In the genomic region with DNA sequence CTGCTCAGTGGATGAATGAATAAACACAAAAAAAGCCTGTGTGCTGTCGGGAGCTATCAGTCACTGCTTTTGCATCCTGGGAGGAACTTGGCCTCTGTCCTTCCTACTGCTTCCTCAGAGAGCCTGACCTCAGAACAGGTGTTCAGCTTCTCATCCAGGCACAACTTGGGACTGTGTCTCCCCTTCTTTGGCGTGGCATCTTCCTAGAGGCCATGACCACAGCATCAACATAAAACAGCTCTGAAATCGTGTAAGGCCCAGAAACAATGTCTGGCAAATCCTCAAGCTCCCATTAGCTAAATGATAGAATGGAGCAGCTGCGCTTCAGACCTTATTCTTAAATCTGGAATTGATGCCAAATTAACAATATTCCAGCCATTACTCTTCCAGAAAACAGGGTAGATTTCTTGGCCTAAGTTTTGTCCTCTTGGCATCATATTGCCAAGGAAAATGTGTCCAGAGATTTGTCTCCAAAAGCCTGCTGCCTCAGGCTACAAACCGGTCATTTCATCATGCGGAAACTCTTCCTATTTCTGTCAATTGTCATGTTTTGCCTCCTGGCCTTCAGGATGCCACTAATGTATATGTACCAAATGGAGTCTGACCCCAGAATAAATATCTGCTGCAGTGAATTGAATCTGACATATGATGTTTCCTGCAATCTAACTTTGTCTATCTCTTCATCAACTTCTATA, we compare ENCODE assay signal across 13 cellular contexts. TPM values are rescaled to one million over a fixed set of nuclear protein-coding genes. Genes with fewer than 3 reads are reported as not detected.
DNase-seq lines count a peak whose midpoint lies in the region; ATAC-seq and TF ChIP-seq lines count a peak whose summit lies in the region.
"Had no signal": no experiment of that assay in that cellular context is flagged by ENCODE, and none has a peak within 500 bp of the region (broad histone marks: within the 10 kb centered on the region; RNA-seq: fewer than 3 reads in every experiment).

No MANE protein-coding gene starts in this region.

- TF ChIP-seq CTCF in Loucy (conservative IDR thresholded peaks at IDR 0.05; ENCODE audit: low read length): no peak
- no peak for TF ChIP-seq CTCF in stomach (IDR thresholded peaks at IDR 0.05)
- TF ChIP-seq CTCF in right atrium auricular region (IDR thresholded peaks at IDR 0.05): no peak

- H3K9me2 ChIP-seq in Loucy (replicated peaks; ENCODE audit: low read depth, low read length): no peaks in the 10 kb centered on the region

- H3K79me2 ChIP-seq in Loucy (ENCODE audit: insufficient read depth, low read length): no peaks in the 10 kb centered on the region

- H3K9me3 ChIP-seq in Loucy (ENCODE audit: insufficient read depth, low read depth, low read length): no peaks in the 10 kb centered on the region
- H3K9me3 ChIP-seq in stomach: no peaks in the 10 kb centered on the region
- H3K9me3 ChIP-seq in right atrium auricular region: no peaks in the 10 kb centered on the region
- H3K9me3 ChIP-seq: colonic mucosa had no signal

- H3K27me3 ChIP-seq in Loucy (ENCODE audit: insufficient read depth, low read length, poor library complexity, severe bottlenecking) (no peaks in the 10 kb centered on the region), stomach (no peaks in the 10 kb centered on the region), right atrium auricular region (no peaks in the 10 kb centered on the region)
- H3K27me3 ChIP-seq: colonic mucosa had no signal

- intact Hi-C loops in stomach (cut with DNase I; ENCODE audit: low total_unique reads) (no loop called here), left ventricle myocardium superior (cut with micrococcal nuclease) (no loop called here)

- no peak overlapping the region for H3K9ac ChIP-seq in Loucy (ENCODE audit: low read depth, low read length, poor library complexity, severe bottlenecking)

- DNase-seq in astrocyte of the hippocampus (ENCODE audit: low read depth, low spot score) (peak; percentile 78), iris pigment epithelial cell (ENCODE audit: low read depth) (peak; percentile 16), stomach (no peak), left ventricle myocardium superior (no peak), inferior parietal cortex (ENCODE audit: extremely low spot score) (no peak), right atrium auricular region (ENCODE audit: low spot score) (no peak), amniotic stem cell (lab: John Stamatoyannopoulos, UW) (no peak)
- DNase-seq: activated naive CD4-positive, alpha-beta T cell treated with anti-CD3 and anti-CD28 coated beads for 36 hours; CD4-positive, alpha-beta memory T cell; colonic mucosa; immature natural killer cell; NCI-H526 treated with DMSO at 0.1 percent for 48 hours had no signal

- H3K36me3 ChIP-seq in Loucy (ENCODE audit: insufficient read depth, low read length): no peaks in the 10 kb centered on the region
- no peaks in the 10 kb centered on the region for H3K36me3 ChIP-seq in stomach
- H3K36me3 ChIP-seq in right atrium auricular region: no peaks in the 10 kb centered on the region
- H3K36me3 ChIP-seq: colonic mucosa had no signal

- H4K20me1 ChIP-seq in Loucy (ENCODE audit: insufficient read depth, low read length, poor library complexity, severe bottlenecking): no peaks in the 10 kb centered on the region

- H3K4me1 ChIP-seq in Loucy (ENCODE audit: insufficient read depth, low read length, poor library complexity, severe bottlenecking) (peaks cover 50% of the 10 kb centered on the region), stomach (peaks cover 25 to 41% (median 28%) of the 10 kb centered on the region in 4 donors), right atrium auricular region (no peaks in the 10 kb centered on the region)
- H3K4me1 ChIP-seq: colonic mucosa had no signal

- H3F3A ChIP-seq in Loucy (ENCODE audit: low read depth): peaks cover 8% of the 10 kb centered on the region; the same call in 1 of the 2 replicates

- H3K4me3 ChIP-seq in Loucy (ENCODE audit: low read length, poor library complexity, severe bottlenecking) (no peak overlapping the region), stomach (no peak overlapping the region), right atrium auricular region (no peak overlapping the region)
- H3K4me3 ChIP-seq: colonic mucosa had no signal

- no peak for ATAC-seq in left ventricle myocardium superior

- H3K27ac ChIP-seq in stomach: peak overlapping the region; percentile 3 to 77 (median 61)
- no peak overlapping the region for H3K27ac ChIP-seq in right atrium auricular region
- H3K27ac ChIP-seq: colonic mucosa had no signal

- no peak for TF ChIP-seq POLR2A in stomach (IDR thresholded peaks at IDR 0.05)

- peak overlapping the region; percentile 5 for H3K4me2 ChIP-seq in Loucy (ENCODE audit: low read depth, low read length, poor library complexity, severe bottlenecking)

- TF ChIP-seq EP300 in stomach (IDR thresholded peaks at IDR 0.05): no peak

- no peak overlapping the region for H2AFZ ChIP-seq in Loucy (ENCODE audit: low read length)

- WGBS in stomach, 5 donors: 43 to 54% (median 49%) methylated on average over 6 of the region's 6 CpGs

RNA-seq across cellular contexts. Expression of a gene that starts 53.2 kb away (rescaled TPM):
- total RNA-seq in stomach (100 to 1,000 TPM in 1 of 5 donors, 10 to 100 TPM in 3, 1 to 10 TPM in 1; 1.8 to 102 (median 24.9) TPM), left ventricle myocardium superior (0.10 TPM), right atrium auricular region (1 to 10 TPM in 1 of 2 donors, under 1 TPM in 1; 0.11 to 1.1 TPM)
- polyA plus RNA-seq in stomach: 10 to 100 TPM in 2 of 3 donors, 1 to 10 TPM in 1; 4.9 to 23.2 (median 10.5) TPM

Comparison
In these comparisons a context has a peak if more than half of its experiments do, and no peak if none do; other contexts are left out.
1. DNase-seq: peak in astrocyte of the hippocampus (single experiment) and iris pigment epithelial cell (single experiment); none in stomach (single experiment), left ventricle myocardium superior (single experiment), inferior parietal cortex (single experiment), right atrium auricular region (single experiment) and amniotic stem cell (single experiment).
2. H3K27ac ChIP-seq: peak in stomach (5 of 5); none in right atrium auricular region (0 of 2).